ENCODE assay signal across 9 cellular contexts in genomic region chr12:55708695-55709233, GRCh38. TPM values are rescaled to one million over a fixed set of nuclear protein-coding genes. Genes with fewer than 3 reads are reported as not detected.
A peak's percentile ranks its signal among the peaks of the same experiment; 100 is the strongest.
DNase-seq lines count a peak whose midpoint lies in the region; ATAC-seq and TF ChIP-seq lines count a peak whose summit lies in the region.
"Had no signal": no experiment of that assay in that cellular context is flagged by ENCODE, and none has a peak within 500 bp of the region (broad histone marks: within the 10 kb centered on the region; RNA-seq: fewer than 3 reads in every experiment).

No MANE protein-coding gene starts in this region.

- peaks cover 51% of the 10 kb centered on the region for H3K27me3 Mint-ChIP-seq in WTC11 (ENCODE audit: low read depth)

- H3K79me2 ChIP-seq in GM23248 (ENCODE audit: insufficient read depth) = no peaks in the 10 kb centered on the region

- H3K27ac Mint-ChIP-seq in WTC11 = peak overlapping the region; percentile 91

- CTCF ChIA-PET in WTC11 (lab: Charles Lee) = interaction anchor here (1.0 to 3.9 kb wide), 4 partner anchors 12 to 29 kb away, joined by 3 to 84 read pairs (median 4); no protein-coding TSS in a partner anchor

- no peaks in the 10 kb centered on the region for H3K36me3 Mint-ChIP-seq in WTC11

- POLR2A ChIA-PET in WTC11 (lab: Charles Lee) = no interaction called here

- H3K27me3 ChIP-seq in GM23248 (replicated peaks; ENCODE audit: insufficient read depth) (no peaks in the 10 kb centered on the region), left ventricle myocardium inferior (ENCODE audit: low read depth) (peaks cover 14% of the 10 kb centered on the region), sigmoid colon (no peaks in the 10 kb centered on the region)

- 19 to 23% methylated on average over 3 of the region's 3 CpGs for WGBS in GM23248 (ENCODE audit: low coverage in 1 of 2, low lambda C conversion rate in 2 of 2, missing lambda C conversion rate in 2 of 2), 2 experiments
- 16 to 24% methylated on average over 3 of the region's 3 CpGs for WGBS in sigmoid colon, 2 donors

- H3K4me3 ChIP-seq in GM23248 (no peak overlapping the region), left ventricle myocardium inferior (peak overlapping the region; percentile 80), sigmoid colon (peak overlapping the region in 3 of 4 donors; percentile 75 to 82 (median 81))

- peaks cover 20% of the 10 kb centered on the region for H3F3A ChIP-seq in GM23248 (ENCODE audit: insufficient read depth)

- H3K4me3 Mint-ChIP-seq in WTC11 = peak overlapping the region; percentile 88

- in situ Hi-C loops in GM23248 (cut with MboI) = no loop called here

- H3K27ac ChIP-seq in GM23248 = no peak overlapping the region
- peak overlapping the region; percentile 95 for H3K27ac ChIP-seq in left ventricle myocardium inferior (replicated peaks)
- peak overlapping the region; percentile 94 to 100 (median 98) for H3K27ac ChIP-seq in sigmoid colon

- DNase-seq in GM23248 (no peak), WTC11 (ENCODE audit: low spot score) (no peak), left ventricle myocardium inferior (peak; percentile 61), sigmoid colon (no peak), GM19238 (ENCODE audit: insufficient read length, low spot score) (no peak), T-helper 9 cell (no peak), NCI-H2081 treated with DMSO at 0.1 percent for 48 hours (lab: John Stamatoyannopoulos, UW) (no peak), NCI-H1694 treated with DMSO at 0.1 percent for 48 hours (lab: John Stamatoyannopoulos, UW) (no peak)
- DNase-seq: NCI-H524 had no signal

- TF ChIP-seq CTCF in WTC11 (IDR thresholded peaks at IDR 0.05) (no peak), left ventricle myocardium inferior (IDR thresholded peaks at IDR 0.05; ENCODE audit: borderline replicate concordance) (no peak), sigmoid colon (IDR thresholded peaks at IDR 0.05) (no peak)

- no peak for TF ChIP-seq EP300 in sigmoid colon (IDR thresholded peaks at IDR 0.05)

- H3K9ac ChIP-seq in GM23248 = no peak overlapping the region

- H2AFZ ChIP-seq in GM23248 = no peak overlapping the region

- peak overlapping the region; percentile 79 for H3K4me2 ChIP-seq in GM23248 (ENCODE audit: unreplicated experiment)

- H3K9me3 ChIP-seq in GM23248 (ENCODE audit: low read depth) = no peaks in the 10 kb centered on the region
- H3K9me3 ChIP-seq in left ventricle myocardium inferior (replicated peaks) = no peaks in the 10 kb centered on the region
- no peaks in the 10 kb centered on the region for H3K9me3 ChIP-seq in sigmoid colon

- ATAC-seq in WTC11 = no peak

- no peaks in the 10 kb centered on the region for H3K9me3 Mint-ChIP-seq in WTC11

- intact Hi-C loops in left ventricle myocardium inferior (cut with micrococcal nuclease) = no loop called here
- intact Hi-C loops in sigmoid colon (cut with DNase I) = no loop called here

- no peak for TF ChIP-seq POLR2A in sigmoid colon (IDR thresholded peaks at IDR 0.05)

- H3K4me1 ChIP-seq in GM23248 (ENCODE audit: insufficient read depth) = peaks cover 24% of the 10 kb centered on the region
- H3K4me1 ChIP-seq in left ventricle myocardium inferior = peaks cover 85% of the 10 kb centered on the region
- H3K4me1 ChIP-seq in sigmoid colon = peaks cover 0 to 70% (median 56%) of the 10 kb centered on the region in 4 donors

- H3K9me2 ChIP-seq in GM23248 (ENCODE audit: insufficient read depth) = no peaks in the 10 kb centered on the region

- peaks cover 36% of the 10 kb centered on the region for H3K4me1 Mint-ChIP-seq in WTC11

- H3K36me3 ChIP-seq in GM23248 (ENCODE audit: low read depth) = no peaks in the 10 kb centered on the region
- H3K36me3 ChIP-seq in left ventricle myocardium inferior = no peaks in the 10 kb centered on the region
- H3K36me3 ChIP-seq in sigmoid colon = no peaks in the 10 kb centered on the region

- no peaks in the 10 kb centered on the region for H4K20me1 ChIP-seq in GM23248 (ENCODE audit: insufficient read depth)

TF ChIP-seq in WTC11, 78 proteins besides CTCF, POLR2A, EP300 and RAD21 (continues in another document):
- TF ChIP-seq PRRX2 (CRISPR knock-in tag; IDR thresholded peaks at IDR 0.05) = no peak
- TF ChIP-seq ZNF671 (CRISPR knock-in tag; IDR thresholded peaks at IDR 0.05) = no peak
- no peak for TF ChIP-seq ZNF532 (CRISPR knock-in tag; IDR thresholded peaks at IDR 0.05; ENCODE audit: borderline replicate concordance)
- no peak for TF ChIP-seq RELA (CRISPR knock-in tag; IDR thresholded peaks at IDR 0.05; ENCODE audit: borderline replicate concordance)
- TF ChIP-seq ZMAT4 (CRISPR knock-in tag; IDR thresholded peaks at IDR 0.05) = no peak
- no peak for TF ChIP-seq GABPB1 (CRISPR knock-in tag; IDR thresholded peaks at IDR 0.05)
- no peak for TF ChIP-seq ZNF138 (CRISPR knock-in tag; conservative IDR thresholded peaks at IDR 0.05)
- no peak for TF ChIP-seq E2F4 (CRISPR knock-in tag; IDR thresholded peaks at IDR 0.05; ENCODE audit: borderline replicate concordance, low read depth)

RNA-seq across cellular contexts. Expression of gene ITGA7, which starts 1.1 kb away (rescaled TPM):
- 6.6 and 7.2 TPM in 2 replicates for total RNA-seq in GM23248 (2014; rRNA removed; shearing (Covaris generic))
- polyA plus RNA-seq in GM23248 (2016; fragmentation: Nextera tagmentation; extraction: Ambion mirVana) (2.0 and 2.1 TPM in 2 replicates), sigmoid colon (10 to 100 TPM in 1 of 3 donors, 1 to 10 TPM in 2; 1.8 to 21.0 (median 3.6) TPM)
- total RNA-seq in WTC11 (2021) (77.8 to 96.2 TPM (median 80.4 TPM) in 3 replicates), left ventricle myocardium inferior (520 TPM), sigmoid colon (100 to 1,000 TPM in 3 of 4 donors, 10 to 100 TPM in 1; 66.6 to 588 (median 204) TPM)

RNA-seq across cellular contexts. Expression of gene BLOC1S1, which starts 7.1 kb away (rescaled TPM):
- 47.6 and 110 TPM in 2 replicates for total RNA-seq in GM23248 (2014; rRNA removed; shearing (Covaris generic))
- polyA plus RNA-seq in GM23248 (2016; fragmentation: Nextera tagmentation; extraction: Ambion mirVana) (193 and 197 TPM in 2 replicates), sigmoid colon (100 to 1,000 TPM; 329 to 655 (median 634) TPM)
- total RNA-seq in WTC11 (2021) (81.9 to 97.1 TPM (median 95.1 TPM) in 3 replicates), left ventricle myocardium inferior (109 TPM), sigmoid colon (100 to 1,000 TPM; 173 to 356 (median 317) TPM)

RNA-seq across cellular contexts. Expression of gene RDH5, which starts 11.4 kb away (rescaled TPM):
- total RNA-seq in GM23248 (2014; rRNA removed; shearing (Covaris generic)) = 15.4 and 27.2 TPM in 2 replicates
- polyA plus RNA-seq in GM23248 (2016; fragmentation: Nextera tagmentation; extraction: Ambion mirVana) = 15.6 and 17.6 TPM in 2 replicates
- total RNA-seq in WTC11 (2021) = 3.0 to 5.8 TPM (median 3.5 TPM) in 3 replicates
- total RNA-seq in left ventricle myocardium inferior = 12.2 TPM
- 10 to 100 TPM; 11.2 to 37.5 (median 32.1) TPM for total RNA-seq in sigmoid colon
- 10 to 100 TPM in 2 of 3 donors, 1 to 10 TPM in 1; 8.4 to 34.4 (median 27.1) TPM for polyA plus RNA-seq in sigmoid colon

RNA-seq across cellular contexts. Expression of gene CD63, which starts 20.0 kb away (rescaled TPM):
- 1,521 and 1,535 TPM in 2 replicates for total RNA-seq in GM23248 (2014; rRNA removed; shearing (Covaris generic))
- polyA plus RNA-seq in GM23248 (2016; fragmentation: Nextera tagmentation; extraction: Ambion mirVana) = 3,562 and 3,671 TPM in 2 replicates
- 409 to 419 TPM (median 414 TPM) in 3 replicates for total RNA-seq in WTC11 (2021)
- 705 TPM for total RNA-seq in left ventricle myocardium inferior
- total RNA-seq in sigmoid colon = 100 to 1,000 TPM; 670 to 933 (median 849) TPM
- 1,000 to 10,000 TPM in 1 of 3 donors, 100 to 1,000 TPM in 2; 450 to 1,058 (median 486) TPM for polyA plus RNA-seq in sigmoid colon

RNA-seq across cellular contexts. Expression of gene GDF11, which starts 34.2 kb away (rescaled TPM):
- 2.1 and 9.9 TPM in 2 replicates for total RNA-seq in GM23248 (2014; rRNA removed; shearing (Covaris generic))
- polyA plus RNA-seq in GM23248 (2016; fragmentation: Nextera tagmentation; extraction: Ambion mirVana) (0.56 and 0.67 TPM in 2 replicates), sigmoid colon (1 to 10 TPM; 1.2 to 3.9 (median 2.4) TPM)
- total RNA-seq in WTC11 (2021) (16.9 to 20.7 TPM (median 19.6 TPM) in 3 replicates), left ventricle myocardium inferior (15.6 TPM), sigmoid colon (10 to 100 TPM in 1 of 4 donors, 1 to 10 TPM in 3; 4.3 to 12.2 (median 4.6) TPM)
